ENCODE assay signal across 16 cellular contexts in the genomic region with DNA sequence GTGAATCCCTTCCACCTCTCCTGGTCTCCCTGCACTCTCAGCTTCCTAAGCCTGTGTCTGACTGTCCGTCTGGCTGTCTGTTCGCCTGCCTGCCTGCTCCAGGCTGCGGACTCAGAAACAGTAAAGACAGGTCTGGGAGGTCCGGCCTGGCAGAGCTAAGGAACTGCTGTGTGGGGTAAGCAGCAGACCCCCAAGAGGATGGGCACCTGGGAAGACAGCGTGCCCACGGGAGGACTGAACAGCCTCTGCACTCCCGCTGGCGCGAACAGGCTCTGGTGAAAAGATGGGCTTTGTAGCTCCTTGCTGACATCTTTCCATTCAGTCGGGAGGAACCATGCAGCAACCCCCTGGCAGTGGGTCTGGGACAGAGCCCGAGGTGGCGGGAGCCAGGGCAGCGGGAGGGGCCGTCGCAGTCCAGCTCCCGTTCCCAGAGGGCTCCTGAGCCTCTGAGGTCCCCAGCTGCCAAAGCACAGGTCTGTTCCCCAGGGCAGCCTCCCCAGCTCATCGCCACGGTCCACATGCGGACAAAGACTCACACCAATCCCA.
"Had no signal": no experiment of that assay in that cellular context is flagged by ENCODE, and none has a peak within 500 bp of the region (broad histone marks: within the 10 kb centered on the region; RNA-seq: fewer than 3 reads in every experiment).

No MANE protein-coding gene starts in this region.

- DNase-seq: activated B cell treated with CpG ODN at 0.5 μM for 24 hours; activated CD4-positive, alpha-beta T cell treated with anti-CD3 and anti-CD28 coated beads for 1 hour; activated CD4-positive, alpha-beta T cell treated with anti-CD3 and anti-CD28 coated beads, Interleukin-2, amount 10 ng/mL, durations not matched to agents 24 days and 14 days; activated CD4-positive, alpha-beta T cell treated with anti-CD3 and anti-CD28 coated beads, Interleukin-2, amount 50 U/mL, for 48 hours; activated CD8-positive, alpha-beta memory T cell treated with anti-CD3 and anti-CD28 coated beads, Interleukin-2, amount 10 ng/mL, durations not matched to agents 7 days and 5 days; activated effector memory CD4-positive, alpha-beta T cell treated with anti-CD3 and anti-CD28 coated beads, Interleukin-2, amount 50 U/mL, for 16 hours; activated naive CD4-positive, alpha-beta T cell treated with Interleukin-2 at 50 U/mL for 16 hours; activated naive CD8-positive, alpha-beta T cell treated with anti-CD3 and anti-CD28 coated beads, Interleukin-2, amount 50 U/mL, for 24 hours; activated T-cell treated with anti-CD3 and anti-CD28 coated beads, Interleukin-2, amount 50 U/mL, for 24 hours; amniotic stem cell; MG63; NCI-H1436; SIG-M5; T-helper 17 cell; T-helper 9 cell had no signal

- H3K36me3 ChIP-seq: MG63 had no signal

- H3K4me3 ChIP-seq: MG63 had no signal

- ATAC-seq: activated CD8-positive, alpha-beta memory T cell treated with anti-CD3 and anti-CD28 coated beads, Interleukin-2, amount 10 ng/mL, durations not matched to agents 7 days and 5 days; activated naive CD4-positive, alpha-beta T cell treated with anti-CD3 and anti-CD28 coated beads, Interleukin-2, amount 50 U/mL, for 72 hours; activated naive CD8-positive, alpha-beta T cell treated with anti-CD3 and anti-CD28 coated beads, Interleukin-2, amount 50 U/mL, for 24 hours; T-helper 17 cell had no signal

- H3K9me3 ChIP-seq: MG63 had no signal
